Comparison of ENCODE assay signal across 20 cellular contexts in genomic region chr20:11260611-11261010, GRCh38.
"Had no signal": no experiment of that assay in that cellular context is flagged by ENCODE, and none has a peak within 500 bp of the region (broad histone marks: within the 10 kb centered on the region; RNA-seq: fewer than 3 reads in every experiment).

No MANE protein-coding gene starts in this region.

- H3K4me3 Mint-ChIP-seq: activated CD8-positive, alpha-beta T cell treated with anti-CD3 and anti-CD28 coated beads, Interleukin-2, amount 10 ng/mL, durations not matched to agents 7 days and 5 days; activated naive CD8-positive, alpha-beta T cell; activated T-cell treated with anti-CD3 and anti-CD28 coated beads, Interleukin-2, amount 50 U/mL, for 72 hours; stimulated activated naive B cell treated with anti-CD40 and anti-IgM and Interleukin-4, amounts not matched to agents 10 μg/mL and 1 μg/mL and 100 μg/mL, for 72 hours; T-helper 1 cell treated with Interleukin-12 subunit alpha and Interleukin-12 subunit beta and Interleukin-4 antibody, amounts not matched to agents 30 μg/mL and 1 μg/mL, for 36 hours; WTC11 had no signal

- H3K27ac Mint-ChIP-seq: activated CD8-positive, alpha-beta T cell treated with anti-CD3 and anti-CD28 coated beads, Interleukin-2, amount 10 ng/mL, durations not matched to agents 7 days and 5 days; activated naive CD8-positive, alpha-beta T cell; activated T-cell treated with anti-CD3 and anti-CD28 coated beads, Interleukin-2, amount 50 U/mL, for 72 hours; naive B cell; stimulated activated naive B cell treated with anti-CD40 and anti-IgM and Interleukin-4, amounts not matched to agents 10 μg/mL and 1 μg/mL and 100 μg/mL, for 72 hours; T-helper 1 cell treated with Interleukin-12 subunit alpha and Interleukin-12 subunit beta and Interleukin-4 antibody, amounts not matched to agents 30 μg/mL and 1 μg/mL, for 36 hours; WTC11 had no signal

- ATAC-seq: activated CD8-positive, alpha-beta T cell treated with anti-CD3 and anti-CD28 coated beads, Interleukin-2, amount 10 ng/mL, durations not matched to agents 7 days and 5 days; activated T-cell treated with anti-CD3 and anti-CD28 coated beads, Interleukin-2, amount 50 U/mL, for 72 hours; WTC11 had no signal

- H3K27me3 Mint-ChIP-seq: naive B cell; stimulated activated naive B cell treated with anti-CD40 and anti-IgM and Interleukin-4, amounts not matched to agents 10 μg/mL and 1 μg/mL and 100 μg/mL, for 72 hours had no signal

- H3K36me3 Mint-ChIP-seq: activated naive CD8-positive, alpha-beta T cell; naive B cell; stimulated activated naive B cell treated with anti-CD40 and anti-IgM and Interleukin-4, amounts not matched to agents 10 μg/mL and 1 μg/mL and 100 μg/mL, for 72 hours had no signal

- DNase-seq: activated CD4-positive, alpha-beta T cell treated with anti-CD3 and anti-CD28 coated beads for 48 hours; activated CD8-positive, alpha-beta memory T cell treated with anti-CD3 and anti-CD28 coated beads, Interleukin-2, amount 50 U/mL, for 48 hours; activated CD8-positive, alpha-beta T cell treated with anti-CD3 and anti-CD28 coated beads, Interleukin-2, amount 10 ng/mL, durations not matched to agents 7 days and 5 days; activated gamma-delta T cell treated with Interleukin-2 at 50 U/mL for 16 hours; activated T-cell treated with anti-CD3 and anti-CD28 coated beads, Interleukin-2, amount 50 U/mL, for 72 hours; amygdala; foreskin fibroblast; heart left ventricle; naive B cell; retina; stimulated activated CD4-positive, alpha-beta T cell treated with anti-CD3 and anti-CD28 coated beads, Interleukin-15, amount 100 ng/mL, for 24 hours; stimulated activated CD4-positive, alpha-beta T cell treated with anti-CD3 and anti-CD28 coated beads, Interleukin-4, amount 100 ng/mL, for 1 hour; stimulated activated naive B cell treated with anti-CD40 and anti-IgM and Interleukin-4, amounts not matched to agents 10 μg/mL and 1 μg/mL and 100 μg/mL, for 72 hours; tibial artery; uterus had no signal

- FAIRE-seq: colon, islet of Langerhans had no signal

- H3K4me1 Mint-ChIP-seq: naive B cell; stimulated activated naive B cell treated with anti-CD40 and anti-IgM and Interleukin-4, amounts not matched to agents 10 μg/mL and 1 μg/mL and 100 μg/mL, for 72 hours had no signal
